10 cellular contexts compared by ENCODE assay signal in genomic region chr1:39406533-39407478, GRCh38.
DNase-seq lines count a peak whose midpoint lies in the region; ATAC-seq and TF ChIP-seq lines count a peak whose summit lies in the region.
"Had no signal": no experiment of that assay in that cellular context is flagged by ENCODE, and none has a peak within 500 bp of the region (broad histone marks: within the 10 kb centered on the region; RNA-seq: fewer than 3 reads in every experiment).

No MANE protein-coding gene starts in this region.

- H3K36me3 Mint-ChIP-seq in activated CD4-positive, alpha-beta T cell treated with anti-CD3 and anti-CD28 coated beads, Interleukin-2, amount 10 ng/mL, durations not matched to agents 24 days and 14 days (ENCODE audit: low read depth): peaks cover 17% of the 10 kb centered on the region
- H3K36me3 Mint-ChIP-seq in immature natural killer cell: peaks cover 0 to 13% (median 8%) of the 10 kb centered on the region in 3 donors

- H3K27ac ChIP-seq in subcutaneous abdominal adipose tissue (ENCODE audit: low read depth, low read length): peak overlapping the region; percentile 93
- peak overlapping the region in 2 of 4 donors; percentile 40 to 92 for H3K27ac ChIP-seq in Peyer's patch

- no peaks in the 10 kb centered on the region for H3K27me3 Mint-ChIP-seq in activated CD4-positive, alpha-beta T cell treated with anti-CD3 and anti-CD28 coated beads, Interleukin-2, amount 10 ng/mL, durations not matched to agents 24 days and 14 days
- peaks cover 0 to 8% (median 0%) of the 10 kb centered on the region in 3 donors for H3K27me3 Mint-ChIP-seq in immature natural killer cell (ENCODE audit: low read depth in 3 of 3)

- H3K9ac ChIP-seq in adipocyte (ENCODE audit: low read length) (peak overlapping the region; percentile 89), subcutaneous abdominal adipose tissue (ENCODE audit: low read length in 5 of 5) (peak overlapping the region in 3 of 5 donors; percentile 22 to 63 (median 47))

- peak overlapping the region; percentile 90 for H3K4me3 Mint-ChIP-seq in activated CD4-positive, alpha-beta T cell treated with anti-CD3 and anti-CD28 coated beads, Interleukin-2, amount 10 ng/mL, durations not matched to agents 24 days and 14 days
- peak overlapping the region in 4 of 5 donors; percentile 84 to 94 (median 88) for H3K4me3 Mint-ChIP-seq in immature natural killer cell

- no peak for TF ChIP-seq POLR2A in Peyer's patch (IDR thresholded peaks at IDR 0.05)

- no peaks in the 10 kb centered on the region for H3K9me3 ChIP-seq in adipocyte (ENCODE audit: control insufficient read depth, low read length)
- H3K9me3 ChIP-seq in subcutaneous abdominal adipose tissue (ENCODE audit: control insufficient read depth in 5 of 5, low read length in 5 of 5): no peaks in the 10 kb centered on the region
- no peaks in the 10 kb centered on the region for H3K9me3 ChIP-seq in Peyer's patch

- H3K4me3 ChIP-seq in adipocyte (ENCODE audit: low read length) (peak overlapping the region; percentile 86), subcutaneous abdominal adipose tissue (ENCODE audit: low read depth in 1 of 5, low read length in 5 of 5) (no peak overlapping the region), Peyer's patch (no peak overlapping the region)

- H3K4me1 ChIP-seq in adipocyte (ENCODE audit: control insufficient read depth, insufficient read depth, low read length) (peaks cover 61% of the 10 kb centered on the region), subcutaneous abdominal adipose tissue (ENCODE audit: control insufficient read depth in 5 of 5, insufficient read depth in 5 of 5, low read length in 5 of 5) (peaks cover 10 to 65% (median 57%) of the 10 kb centered on the region in 5 donors), Peyer's patch (peaks cover 0 to 41% (median 1%) of the 10 kb centered on the region in 4 donors)

- no peak for ATAC-seq in GM18511 (IDR thresholded peaks at IDR 0.05; ENCODE audit: unreplicated experiment)

- H3K9me3 Mint-ChIP-seq in activated CD4-positive, alpha-beta T cell treated with anti-CD3 and anti-CD28 coated beads, Interleukin-2, amount 10 ng/mL, durations not matched to agents 24 days and 14 days: no peaks in the 10 kb centered on the region
- H3K9me3 Mint-ChIP-seq in immature natural killer cell: no peaks in the 10 kb centered on the region

- intact Hi-C loops in activated CD4-positive, alpha-beta T cell treated with anti-CD3 and anti-CD28 coated beads, Interleukin-2, amount 10 ng/mL, durations not matched to agents 24 days and 14 days (cut with micrococcal nuclease): loop anchor here (10.0 kb wide), 1 partner anchor 302 kb away; no protein-coding TSS in a partner anchor

- no peaks in the 10 kb centered on the region for H3K27me3 ChIP-seq in adipocyte (replicated peaks; ENCODE audit: control insufficient read depth, insufficient read depth, low read length)
- no peaks in the 10 kb centered on the region for H3K27me3 ChIP-seq in subcutaneous abdominal adipose tissue (ENCODE audit: control insufficient read depth in 5 of 5, insufficient read depth in 4 of 5, low read length in 5 of 5)
- H3K27me3 ChIP-seq in Peyer's patch: no peaks in the 10 kb centered on the region

- peaks cover 50% of the 10 kb centered on the region for H3K4me1 Mint-ChIP-seq in activated CD4-positive, alpha-beta T cell treated with anti-CD3 and anti-CD28 coated beads, Interleukin-2, amount 10 ng/mL, durations not matched to agents 24 days and 14 days
- peaks cover 50 to 77% of the 10 kb centered on the region in 2 donors for H3K4me1 Mint-ChIP-seq in immature natural killer cell

- no peak for DNase-seq in activated CD4-positive, alpha-beta T cell treated with anti-CD3 and anti-CD28 coated beads, Interleukin-2, amount 10 ng/mL, durations not matched to agents 24 days and 14 days
- no peak for DNase-seq in activated CD4-positive, alpha-beta T cell treated with anti-CD3 and anti-CD28 coated beads for 48 hours
- DNase-seq in adipocyte (ENCODE audit: low read depth): peak; percentile 90
- no peak for DNase-seq in immature natural killer cell
- no peak for DNase-seq in Peyer's patch
- no peak for DNase-seq in middle frontal gyrus (ENCODE audit: extremely low spot score, low spot score)
- DNase-seq: activated CD4-positive, CD25-positive, alpha-beta regulatory T cell; NCI-H1048 had no signal

- TF ChIP-seq CTCF in Peyer's patch (IDR thresholded peaks at IDR 0.05): no peak

- peak overlapping the region; percentile 22 for H3K27ac Mint-ChIP-seq in activated CD4-positive, alpha-beta T cell treated with anti-CD3 and anti-CD28 coated beads, Interleukin-2, amount 10 ng/mL, durations not matched to agents 24 days and 14 days
- H3K27ac Mint-ChIP-seq in immature natural killer cell: peak overlapping the region in 5 of 6 donors; percentile 22 to 78 (median 64)

- H3K36me3 ChIP-seq in adipocyte (ENCODE audit: control insufficient read depth, insufficient read depth, low read length, severe bottlenecking) (no peaks in the 10 kb centered on the region), subcutaneous abdominal adipose tissue (ENCODE audit: control insufficient read depth in 5 of 5, insufficient read depth in 5 of 5, low read length in 5 of 5) (peaks cover 0 to under 1% (median 0%) of the 10 kb centered on the region in 5 donors), Peyer's patch (no peaks in the 10 kb centered on the region)
